ENCODE assay signal across 16 cellular contexts in the genomic region with DNA sequence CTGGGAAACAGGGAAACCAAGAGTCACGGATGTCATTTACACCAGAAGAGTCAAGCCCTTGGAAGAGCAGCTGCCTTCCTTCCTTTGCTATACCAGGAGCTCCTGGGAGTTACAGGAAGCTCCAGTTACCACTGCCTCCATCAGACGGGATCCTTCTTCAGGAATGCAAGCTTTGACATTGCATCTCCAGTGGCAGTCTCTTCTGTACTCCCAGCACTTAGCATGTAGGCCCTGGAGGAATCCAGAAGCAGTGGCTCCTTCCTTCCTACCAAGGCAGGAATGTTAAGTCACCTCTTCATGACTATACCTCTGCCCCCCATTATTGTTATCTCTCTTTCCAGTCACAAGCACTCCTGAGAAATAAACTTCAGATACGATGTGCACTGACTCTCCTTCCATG.
"Had no signal": no experiment of that assay in that cellular context is flagged by ENCODE, and none has a peak within 500 bp of the region (broad histone marks: within the 10 kb centered on the region; RNA-seq: fewer than 3 reads in every experiment).

No MANE protein-coding gene starts in this region.

- FAIRE-seq: frontal cortex had no signal

- H3K4me1 Mint-ChIP-seq: activated naive CD8-positive, alpha-beta T cell treated with anti-CD3 and anti-CD28 coated beads, Interleukin-2, amount 50 U/mL, for 24 hours; stimulated activated naive CD8-positive, alpha-beta T cell treated with anti-CD3 and anti-CD28 coated beads, Interleukin-15, amount 100 ng/mL, for 72 hours had no signal

- H3K27ac Mint-ChIP-seq: activated naive CD8-positive, alpha-beta T cell treated with anti-CD3 and anti-CD28 coated beads, Interleukin-2, amount 50 U/mL, for 24 hours; dendritic cell treated with granulocyte-macrophage colony-stimulating factor and Interleukin-4, amounts not matched to agents 40 ng/mL and 50 ng/mL, for 4 days; effector memory CD8-positive, alpha-beta T cell; natural killer cell treated with Interleukin-12 subunit alpha and Interleukin-12 subunit beta and Interleukin-15 and Interleukin-18, amount 100 ng/mL, for 72 hours; stimulated activated naive CD8-positive, alpha-beta T cell treated with anti-CD3 and anti-CD28 coated beads, Interleukin-15, amount 100 ng/mL, for 72 hours had no signal

- H3K27me3 ChIP-seq: breast epithelium, heart left ventricle, testis, upper lobe of right lung had no signal

- H3K27me3 Mint-ChIP-seq: activated naive CD8-positive, alpha-beta T cell treated with anti-CD3 and anti-CD28 coated beads, Interleukin-2, amount 50 U/mL, for 24 hours; dendritic cell treated with granulocyte-macrophage colony-stimulating factor and Interleukin-4, amounts not matched to agents 40 ng/mL and 50 ng/mL, for 4 days; stimulated activated naive CD8-positive, alpha-beta T cell treated with anti-CD3 and anti-CD28 coated beads, Interleukin-15, amount 100 ng/mL, for 72 hours had no signal

- H3K4me3 Mint-ChIP-seq: activated naive CD8-positive, alpha-beta T cell treated with anti-CD3 and anti-CD28 coated beads, Interleukin-2, amount 50 U/mL, for 24 hours; dendritic cell treated with granulocyte-macrophage colony-stimulating factor and Interleukin-4, amounts not matched to agents 40 ng/mL and 50 ng/mL, for 4 days; effector memory CD8-positive, alpha-beta T cell; natural killer cell treated with Interleukin-12 subunit alpha and Interleukin-12 subunit beta and Interleukin-15 and Interleukin-18, amount 100 ng/mL, for 72 hours; stimulated activated naive CD8-positive, alpha-beta T cell treated with anti-CD3 and anti-CD28 coated beads, Interleukin-15, amount 100 ng/mL, for 72 hours had no signal

- H3K4me3 ChIP-seq: breast epithelium, heart left ventricle, testis, upper lobe of right lung had no signal

- H3K9me3 Mint-ChIP-seq: activated naive CD8-positive, alpha-beta T cell treated with anti-CD3 and anti-CD28 coated beads, Interleukin-2, amount 50 U/mL, for 24 hours; dendritic cell treated with granulocyte-macrophage colony-stimulating factor and Interleukin-4, amounts not matched to agents 40 ng/mL and 50 ng/mL, for 4 days; effector memory CD8-positive, alpha-beta T cell; natural killer cell treated with Interleukin-12 subunit alpha and Interleukin-12 subunit beta and Interleukin-15 and Interleukin-18, amount 100 ng/mL, for 72 hours; stimulated activated naive CD8-positive, alpha-beta T cell treated with anti-CD3 and anti-CD28 coated beads, Interleukin-15, amount 100 ng/mL, for 72 hours had no signal

- DNase-seq: activated CD4-positive, CD25-positive, alpha-beta regulatory T cell treated with anti-CD3 and anti-CD28 coated beads, Interleukin-2, amount 50 U/mL, for 72 hours; activated naive CD4-positive, alpha-beta T cell; activated naive CD8-positive, alpha-beta T cell treated with anti-CD3 and anti-CD28 coated beads, Interleukin-2, amount 50 U/mL, for 24 hours; aorta; effector memory CD8-positive, alpha-beta T cell; heart left ventricle; left colon; stimulated activated CD4-positive, alpha-beta T cell treated with anti-CD3 and anti-CD28 coated beads, Interleukin-1b, Interleukin-23, amount 100 ng/mL, for 48 hours; stimulated activated naive CD8-positive, alpha-beta T cell treated with anti-CD3 and anti-CD28 coated beads, Interleukin-15, amount 100 ng/mL, for 72 hours; testis; upper lobe of right lung had no signal

- H3K9me3 ChIP-seq: breast epithelium, heart left ventricle, testis, upper lobe of right lung had no signal

- H3K36me3 ChIP-seq: breast epithelium, heart left ventricle, upper lobe of right lung had no signal

- ATAC-seq: activated naive CD8-positive, alpha-beta T cell treated with anti-CD3 and anti-CD28 coated beads, Interleukin-2, amount 50 U/mL, for 24 hours; effector memory CD8-positive, alpha-beta T cell; heart left ventricle; left colon; natural killer cell treated with Interleukin-12 subunit alpha and Interleukin-12 subunit beta and Interleukin-15 and Interleukin-18, amount 100 ng/mL, for 72 hours; sciatic nerve; stimulated activated naive CD8-positive, alpha-beta T cell treated with anti-CD3 and anti-CD28 coated beads, Interleukin-15, amount 100 ng/mL, for 72 hours; upper lobe of right lung had no signal

- H3K27ac ChIP-seq: breast epithelium, heart left ventricle, testis, upper lobe of right lung had no signal
